In genomic region chr21:38795475-38795874, GRCh38 we compare ENCODE assay signal across 15 cellular contexts. TPM values are rescaled to one million over a fixed set of nuclear protein-coding genes. Genes with fewer than 3 reads are reported as not detected.
DNase-seq lines count a peak whose midpoint lies in the region; ATAC-seq and TF ChIP-seq lines count a peak whose summit lies in the region.
"Had no signal": no experiment of that assay in that cellular context is flagged by ENCODE, and none has a peak within 500 bp of the region (broad histone marks: within the 10 kb centered on the region; RNA-seq: fewer than 3 reads in every experiment).

No MANE protein-coding gene starts in this region.

- POLR2A ChIA-PET in HCT116 (lab: Charles Lee): interaction anchor here (3.6 kb wide), 1 partner anchor 8 kb away, joined by 27 read pairs; no protein-coding TSS in a partner anchor

- H2BK15ac ChIP-seq in mesenchymal stem cell (ENCODE audit: low read depth, poor library complexity, severe bottlenecking): no peak overlapping the region

- no peak overlapping the region for H3K9ac ChIP-seq in HCT116 (ENCODE audit: low read length)
- no peak overlapping the region for H3K9ac ChIP-seq in colonic mucosa (ENCODE audit: low read depth in 2 of 2, low read length in 2 of 2)
- no peak overlapping the region for H3K9ac ChIP-seq in mesenchymal stem cell (ENCODE audit: low read length)
- H3K9ac ChIP-seq: KMS-11 had no signal

- DNase-seq in HCT116 (ENCODE audit: low read depth, low spot score) (no peak), colonic mucosa (no peak), mesenchymal stem cell (no peak), AML-193 (lab: John Stamatoyannopoulos, UW) (no peak)
- no peak for DNase-seq in activated naive CD4-positive, alpha-beta T cell treated with anti-CD3 and anti-CD28 coated beads, Interleukin-2, amount 50 U/mL, for 16 hours
- DNase-seq in stimulated activated CD4-positive, alpha-beta T cell treated with anti-CD3 and anti-CD28 coated beads, Interleukin-2, amount 100 ng/mL, for 24 hours: no peak
- DNase-seq: ACHN; CD4-positive, CD25-positive, alpha-beta regulatory T cell; GF-D8; GOT3; NCI-H187 treated with DMSO at 0.1 percent for 48 hours; NCI-H226 had no signal

- TF ChIP-seq CTCF in HCT116 (IDR thresholded peaks at IDR 0.05 in 2 of 3, conservative IDR thresholded peaks at IDR 0.05 in 1 of 3; ENCODE audit: borderline replicate concordance in 1 of 3, insufficient read depth in 1 of 3, low read depth in 2 of 3, low read length in 2 of 3) (no peak), colonic mucosa (IDR thresholded peaks at IDR 0.05) (no peak)

- H4K20me1 ChIP-seq in HCT116 (ENCODE audit: insufficient read depth): no peaks in the 10 kb centered on the region

- no peak overlapping the region for H2BK120ac ChIP-seq in mesenchymal stem cell (ENCODE audit: low read depth, low read length)

- intact Hi-C loops in HCT116 (cut with micrococcal nuclease) (no loop called here), colonic mucosa (cut with DNase I) (no loop called here)

- CTCF ChIA-PET in HCT116 (lab: Charles Lee): interaction anchor here (1.6 kb wide), 1 partner anchor 22 kb away, joined by 3 read pairs; no protein-coding TSS in a partner anchor

- no peak overlapping the region for H4K8ac ChIP-seq in mesenchymal stem cell (ENCODE audit: low read length)

- no peak overlapping the region for H2BK5ac ChIP-seq in mesenchymal stem cell (ENCODE audit: low read depth, low read length, poor library complexity, severe bottlenecking)

- no peaks in the 10 kb centered on the region for H3K9me2 ChIP-seq in HCT116 (ENCODE audit: insufficient read depth)

- ATAC-seq in HCT116 (no peak), GM21529 (IDR thresholded peaks at IDR 0.05; ENCODE audit: unreplicated experiment) (no peak)

- H3K27me3 ChIP-seq in HCT116 (ENCODE audit: insufficient read depth, low read length) (no peaks in the 10 kb centered on the region), colonic mucosa (no peaks in the 10 kb centered on the region), mesenchymal stem cell (ENCODE audit: control insufficient read depth in 1 of 2, insufficient read depth in 1 of 2, low read length in 2 of 2) (peaks cover 0 to 10% of the 10 kb centered on the region in 2 experiments)

- no peak overlapping the region for H2AFZ ChIP-seq in HCT116 (ENCODE audit: low read depth, low read length, poor library complexity, severe bottlenecking)
- H2AFZ ChIP-seq in mesenchymal stem cell (ENCODE audit: low read depth, low read length): no peak overlapping the region

- H3K14ac ChIP-seq in mesenchymal stem cell (ENCODE audit: low read length in 2 of 2): no peak overlapping the region

- no peak overlapping the region for H3K23ac ChIP-seq in mesenchymal stem cell (ENCODE audit: low read length in 2 of 2)

- H3K79me1 ChIP-seq in mesenchymal stem cell (replicated peaks; ENCODE audit: low read length, poor library complexity, severe bottlenecking): no peaks in the 10 kb centered on the region

- H4K91ac ChIP-seq in mesenchymal stem cell (ENCODE audit: low read length): no peak overlapping the region

- H2AK5ac ChIP-seq in mesenchymal stem cell (ENCODE audit: low read length, severe bottlenecking): peak overlapping the region; percentile 95

- no peak overlapping the region for H3K4ac ChIP-seq in mesenchymal stem cell (ENCODE audit: low read depth in 1 of 2, low read length in 2 of 2)

- H2BK12ac ChIP-seq in mesenchymal stem cell (ENCODE audit: low read length in 2 of 2): peak overlapping the region in 1 of 2 experiments; percentile 91

- WGBS in mesenchymal stem cell: 96% methylated on average over 8 of the region's 8 CpGs

- peak overlapping the region; percentile 3 to 16 for H3K18ac ChIP-seq in mesenchymal stem cell (ENCODE audit: low read depth in 1 of 2, low read length in 2 of 2)

- H3K79me2 ChIP-seq in HCT116 (ENCODE audit: insufficient read depth, low read length): no peaks in the 10 kb centered on the region

- H3K36me3 ChIP-seq in HCT116 (ENCODE audit: control insufficient read depth in 1 of 2, insufficient read depth in 2 of 2, low read length in 2 of 2): no peaks in the 10 kb centered on the region
- H3K36me3 ChIP-seq in colonic mucosa: no peaks in the 10 kb centered on the region
- H3K36me3 ChIP-seq in mesenchymal stem cell (ENCODE audit: control insufficient read depth in 1 of 2, insufficient read depth in 2 of 2, low read depth in 1 of 2, low read length in 2 of 2): no peaks in the 10 kb centered on the region

- H3K4me3 ChIP-seq in HCT116 (replicated peaks in 1 of 2; ENCODE audit: low read depth in 1 of 2, low read length in 2 of 2): no peak overlapping the region
- no peak overlapping the region for H3K4me3 ChIP-seq in colonic mucosa
- H3K4me3 ChIP-seq in mesenchymal stem cell (ENCODE audit: insufficient read depth in 1 of 2, low read depth in 1 of 2, low read length in 2 of 2): no peak overlapping the region
- H3K4me3 ChIP-seq: SK-N-MC had no signal

- RAD21 ChIA-PET in HCT116 (lab: Charles Lee; ENCODE audit: low non-redundant PET in 1 of 2, low total read pairs in 2 of 2, uncharacterized antibody in 2 of 2, unreplicated experiment in 2 of 2): no interaction called here

- no peak for TF ChIP-seq POLR2A in HCT116 (IDR thresholded peaks at IDR 0.05; ENCODE audit: borderline replicate concordance, extremely low read depth, insufficient read depth, insufficient read length)

- H3K4me2 ChIP-seq in HCT116 (ENCODE audit: low read length) (peak overlapping the region; percentile 48), mesenchymal stem cell (ENCODE audit: low read length, poor library complexity, severe bottlenecking) (no peak overlapping the region)
- H3K4me2 ChIP-seq: KMS-11 had no signal

- TF ChIP-seq RAD21 in HCT116 (IDR thresholded peaks at IDR 0.05; ENCODE audit: low read depth): no peak

- no peaks in the 10 kb centered on the region for H3K9me3 ChIP-seq in HCT116 (ENCODE audit: control insufficient read depth in 1 of 2, insufficient read depth in 1 of 2, low read depth in 1 of 2, low read length in 2 of 2)
- H3K9me3 ChIP-seq in colonic mucosa: no peaks in the 10 kb centered on the region
- H3K9me3 ChIP-seq in mesenchymal stem cell (ENCODE audit: control insufficient read depth, low read length): peaks cover 3% of the 10 kb centered on the region

- H3K27ac ChIP-seq in HCT116 (ENCODE audit: low read depth, low read length) (no peak overlapping the region; the same call in 1 of the 2 replicates), colonic mucosa (peak overlapping the region; percentile 51), mesenchymal stem cell (ENCODE audit: low read length, poor library complexity, severe bottlenecking) (no peak overlapping the region)
- H3K27ac ChIP-seq: KMS-11, SK-N-MC had no signal

- BruUV-seq in HCT116 (replicated peaks; lab: Mats Ljungman, UMichigan): no TSS peak

- H3K4me1 ChIP-seq in HCT116 (ENCODE audit: control insufficient read depth in 1 of 2, insufficient read depth in 2 of 2, low read length in 2 of 2): peaks cover 42 to 56% of the 10 kb centered on the region in 2 experiments
- H3K4me1 ChIP-seq in colonic mucosa: peaks cover 9% of the 10 kb centered on the region
- H3K4me1 ChIP-seq in mesenchymal stem cell (ENCODE audit: control insufficient read depth, insufficient read depth, low read depth, low read length): peaks cover 25% of the 10 kb centered on the region

TF ChIP-seq in HCT116, 20 proteins besides CTCF, POLR2A, EP300 and RAD21 (continues in another document):
- TF ChIP-seq SRF (IDR thresholded peaks at IDR 0.05; ENCODE audit: low read depth) (no peak), ATF3 (IDR thresholded peaks at IDR 0.05) (no peak), CEBPB (IDR thresholded peaks at IDR 0.05; ENCODE audit: low read depth) (no peak), REST (IDR thresholded peaks at IDR 0.05; ENCODE audit: low read depth) (no peak), ZFX (IDR thresholded peaks at IDR 0.05) (no peak), JUND (IDR thresholded peaks at IDR 0.05) (no peak), ZNF274 (IDR thresholded peaks at IDR 0.05; ENCODE audit: low read depth, low read length) (no peak), MAX (IDR thresholded peaks at IDR 0.05) (no peak)

RNA-seq across cellular contexts. Expression of gene ETS2, which starts 10.3 kb away (rescaled TPM):
- total RNA-seq in HCT116 (2021; ENCODE audit: unreplicated experiment): 32.9 TPM
- 19.6 and 20.6 TPM in 2 replicates for polyA plus RNA-seq in HCT116 (2012)
- 100 to 1,000 TPM; 110 to 185 TPM for total RNA-seq in colonic mucosa
- polyA plus RNA-seq in mesenchymal stem cell (2013, experiment 1 of 2): 85.3 TPM
- 83.5 TPM for polyA plus RNA-seq in mesenchymal stem cell (2013, experiment 2 of 2)
